ENCODE assay signal across 19 cellular contexts in the genomic region with DNA sequence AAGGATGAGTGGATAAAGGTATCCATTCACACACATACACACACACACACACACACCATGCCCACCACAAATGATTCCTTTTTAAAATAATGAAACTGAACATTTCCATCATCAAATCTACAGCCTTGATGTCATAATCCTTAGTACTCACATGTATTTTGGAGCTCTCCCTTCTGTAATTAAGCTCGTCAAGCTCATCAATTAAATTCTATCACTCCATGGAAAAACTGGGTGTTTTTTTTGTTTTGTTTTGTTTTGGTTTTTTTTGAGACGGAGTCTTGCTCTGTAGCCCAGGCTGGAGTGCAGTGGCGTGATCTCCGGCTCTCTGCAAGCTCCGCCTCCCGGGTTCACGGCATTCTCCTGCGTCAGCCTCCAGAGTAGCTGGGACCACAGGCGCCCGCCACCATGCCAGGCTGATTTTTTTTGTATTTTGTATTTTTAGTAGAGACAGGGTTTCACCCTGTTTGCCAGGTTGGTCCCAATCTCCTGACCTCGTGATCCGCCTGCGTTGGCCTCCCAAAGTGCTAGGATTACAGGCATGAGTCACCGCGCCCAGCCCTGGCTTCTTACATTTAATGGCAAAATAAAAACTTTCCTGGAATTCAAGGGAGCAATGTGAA.
DNase-seq lines count a peak whose midpoint lies in the region; ATAC-seq lines count a peak whose summit lies in the region.
"Had no signal": no experiment of that assay in that cellular context is flagged by ENCODE, and none has a peak within 500 bp of the region (broad histone marks: within the 10 kb centered on the region; RNA-seq: fewer than 3 reads in every experiment).

No MANE protein-coding gene starts in this region.

- in situ Hi-C loops in SK-MEL-5 (cut with HindIII; ENCODE audit: low pct_unique_long_range_greater_than_20kb, low sequenced_read_pairs), result no loop called here

- DNase-seq in Daoy (ENCODE audit: low read depth) (peak; percentile 23), HT1080 (ENCODE audit: low read depth) (peak; percentile 53), NCI-H510A treated with DMSO at 0.1 percent for 48 hours (lab: John Stamatoyannopoulos, UW) (peak; percentile 15), SK-MEL-5 (ENCODE audit: low read depth, low spot score) (peak; percentile 2), NCI-H1417 treated with DMSO at 0.1 percent for 48 hours (lab: John Stamatoyannopoulos, UW) (no peak), NCI-H345 (lab: John Stamatoyannopoulos, UW) (no peak)
- DNase-seq: CD4-positive, CD25-positive, alpha-beta regulatory T cell; GOT3; MM.1S; NCI-H1694; NCI-H2081; NCI-H526 treated with DMSO at 0.1 percent for 48 hours; Peyer's patch; SJCRH30; T-helper 2 cell had no signal

- no peak for ATAC-seq in HG03039 (IDR thresholded peaks at IDR 0.05; ENCODE audit: unreplicated experiment)
- ATAC-seq in GM19328 (IDR thresholded peaks at IDR 0.05; ENCODE audit: unreplicated experiment), result no peak
- ATAC-seq: HCT116, HepG2 had no signal

Comparison
In these comparisons a context has a peak if more than half of its experiments do, and no peak if none do; other contexts are left out.
1. DNase-seq: peak in Daoy (single experiment), HT1080 (single experiment), NCI-H510A treated with DMSO at 0.1 percent for 48 hours (single experiment) and SK-MEL-5 (single experiment); none in NCI-H1417 treated with DMSO at 0.1 percent for 48 hours (single experiment) and NCI-H345 (single experiment).